ENCODE assay signal across 15 cellular contexts in the genomic region with DNA sequence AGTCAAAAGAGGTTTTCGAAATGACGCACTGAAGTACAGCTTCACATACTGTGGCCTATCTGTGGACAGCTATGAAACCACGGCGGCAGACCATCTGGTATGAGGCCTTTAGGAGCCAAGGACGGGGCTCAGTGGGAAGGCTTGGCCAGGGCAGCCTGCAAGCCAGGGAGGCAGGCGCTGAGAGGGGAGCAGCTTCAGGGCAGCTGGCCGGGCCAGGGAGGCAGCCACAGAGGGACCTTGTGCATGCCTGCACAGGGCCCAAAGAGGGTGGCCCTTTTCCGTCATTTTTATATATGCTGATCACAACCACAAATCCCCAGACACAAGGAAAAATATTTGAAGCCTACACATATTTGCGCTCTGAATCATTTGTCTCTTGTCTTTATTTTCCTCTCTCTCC. TPM values are rescaled to one million over a fixed set of nuclear protein-coding genes. Genes with fewer than 3 reads are reported as not detected.
DNase-seq lines count a peak whose midpoint lies in the region; ATAC-seq and TF ChIP-seq lines count a peak whose summit lies in the region.
"Had no signal": no experiment of that assay in that cellular context is flagged by ENCODE, and none has a peak within 500 bp of the region (broad histone marks: within the 10 kb centered on the region; RNA-seq: fewer than 3 reads in every experiment).

No MANE protein-coding gene starts in this region.

- no CpG with 5 or more reads among the region's 9 CpGs for WGBS in trophoblast cell (ENCODE audit: extremely low coverage, insufficient coverage, insufficient read length)

- no peak overlapping the region for H3K4me2 ChIP-seq in trophoblast cell (ENCODE audit: low read length)
- H3K4me2 ChIP-seq: KMS-11 had no signal

- no peak overlapping the region for H3K23ac ChIP-seq in trophoblast cell (ENCODE audit: low read length)

- H4K8ac ChIP-seq in trophoblast cell (ENCODE audit: low read depth, low read length) = peak overlapping the region; percentile 32

- peak overlapping the region; percentile 21 for H2BK5ac ChIP-seq in trophoblast cell (ENCODE audit: low read depth, low read length, poor library complexity)

- peak overlapping the region; percentile 37 for H2BK12ac ChIP-seq in trophoblast cell (ENCODE audit: low read length)

- TF ChIP-seq CTCF in ascending aorta (IDR thresholded peaks at IDR 0.05) = no peak
- no peak for TF ChIP-seq CTCF in fibroblast of villous mesenchyme (IDR thresholded peaks at IDR 0.05; ENCODE audit: insufficient read depth, low read depth, low read length)

- peak overlapping the region; percentile 12 to 31 for H3K4me3 ChIP-seq in ascending aorta
- no peak overlapping the region for H3K4me3 ChIP-seq in fibroblast of villous mesenchyme (ENCODE audit: low read depth, low read length)
- no peak overlapping the region for H3K4me3 ChIP-seq in trophoblast cell (ENCODE audit: low read depth, low read length)
- H3K4me3 ChIP-seq: upper lobe of left lung had no signal

- H4K12ac ChIP-seq in trophoblast cell (ENCODE audit: low read depth, low read length) = no peak overlapping the region

- peaks cover 4% of the 10 kb centered on the region for H3K79me1 ChIP-seq in trophoblast cell (ENCODE audit: low read length)

- intact Hi-C loops in ascending aorta (cut with DNase I) = loop anchor here (10.0 kb wide), 1 partner anchor 382 kb away; a partner anchor contains a TSS

- no peak overlapping the region for H4K91ac ChIP-seq in trophoblast cell (ENCODE audit: low read depth, low read length)

- peak overlapping the region; percentile 88 for H3K18ac ChIP-seq in trophoblast cell (ENCODE audit: low read length)

- no peaks in the 10 kb centered on the region for H3K27me3 ChIP-seq in ascending aorta
- no peaks in the 10 kb centered on the region for H3K27me3 ChIP-seq in trophoblast cell (ENCODE audit: insufficient read depth, low read length)
- H3K27me3 ChIP-seq: upper lobe of left lung had no signal

- H3K79me2 ChIP-seq in trophoblast cell (ENCODE audit: control insufficient read depth, insufficient read depth, low read length, poor library complexity) = peaks cover 21% of the 10 kb centered on the region

- no peak overlapping the region for H3K14ac ChIP-seq in trophoblast cell (ENCODE audit: low read length)

- H3K9me3 ChIP-seq in ascending aorta = no peaks in the 10 kb centered on the region
- peaks cover 2% of the 10 kb centered on the region for H3K9me3 ChIP-seq in trophoblast cell (ENCODE audit: insufficient read depth, low read depth, low read length)
- H3K9me3 ChIP-seq: upper lobe of left lung had no signal

- no peak overlapping the region for H2AFZ ChIP-seq in trophoblast cell (ENCODE audit: insufficient read depth, low read length, poor library complexity)

- no peak overlapping the region for H3K9ac ChIP-seq in trophoblast cell (ENCODE audit: low read length)
- H3K9ac ChIP-seq: KMS-11 had no signal

- H3K4me1 ChIP-seq in ascending aorta (peaks cover 20 to 75% of the 10 kb centered on the region in 2 donors), trophoblast cell (ENCODE audit: control insufficient read depth in 1 of 2, insufficient read depth in 2 of 2, low read length in 2 of 2) (peaks cover 5 to 14% of the 10 kb centered on the region in 2 experiments)

- no peak for ATAC-seq in HG03139 (IDR thresholded peaks at IDR 0.05; ENCODE audit: unreplicated experiment)
- ATAC-seq: effector memory CD8-positive, alpha-beta T cell had no signal

- H2AK5ac ChIP-seq in trophoblast cell (ENCODE audit: low read length) = no peak overlapping the region

- peak overlapping the region; percentile 98 for H3K4ac ChIP-seq in trophoblast cell (ENCODE audit: low read depth, low read length)

- H3K36me3 ChIP-seq in ascending aorta (no peaks in the 10 kb centered on the region), trophoblast cell (ENCODE audit: control insufficient read depth in 1 of 2, insufficient read depth in 2 of 2, low read length in 2 of 2) (peaks cover 17 to 26% of the 10 kb centered on the region in 2 experiments)
- H3K36me3 ChIP-seq: upper lobe of left lung had no signal

- DNase-seq in EH (ENCODE audit: low read depth) (peak; percentile 70), ascending aorta (ENCODE audit: low spot score in 2 of 2) (peak in 1 of 2 donors; percentile 79), fibroblast of villous mesenchyme (ENCODE audit: low read depth) (peak; percentile 81), trophoblast cell (no peak), GDM1 (lab: John Stamatoyannopoulos, UW) (no peak), SW 1271 (lab: John Stamatoyannopoulos, UW) (no peak), activated gamma-delta T cell treated with Interleukin-2 at 50 U/mL for 16 hours (no peak)
- DNase-seq: activated CD4-positive, alpha-beta T cell treated with anti-CD3 and anti-CD28 coated beads, Interleukin-2, amount 50 U/mL, for 4 hours; effector memory CD8-positive, alpha-beta T cell; NCI-H1930; RPMI8226; T1000 had no signal

- H3K27ac ChIP-seq in ascending aorta (peak overlapping the region; percentile 82 to 85), trophoblast cell (ENCODE audit: low read depth, low read length) (peak overlapping the region; percentile 36)
- H3K27ac ChIP-seq: KMS-11, upper lobe of left lung had no signal

- H2BK120ac ChIP-seq in trophoblast cell (ENCODE audit: insufficient read depth, low read length, poor library complexity) = no peak overlapping the region

RNA-seq across cellular contexts. Expression of a gene that starts 13.5 kb away (rescaled TPM):
- total RNA-seq in ascending aorta (352 TPM), fibroblast of villous mesenchyme (1,676 and 3,507 TPM in 2 replicates)
- 510 and 518 TPM in 2 replicates for polyA plus RNA-seq in trophoblast cell (2013)

Comparison
In these comparisons a context has a peak if more than half of its experiments do, and no peak if none do; other contexts are left out.
1. DNase-seq: peak in EH (single experiment) and fibroblast of villous mesenchyme (single experiment); none in trophoblast cell (0 of 2), GDM1 (single experiment), SW 1271 (0 of 2) and activated gamma-delta T cell treated with Interleukin-2 at 50 U/mL for 16 hours (single experiment).
2. H3K4me3 ChIP-seq: peak in ascending aorta (2 of 2); none in fibroblast of villous mesenchyme (single experiment) and trophoblast cell (single experiment).